Comparison of ENCODE assay signal across 20 cellular contexts in genomic region chr2:109000654-109001600, GRCh38. TPM values are rescaled to one million over a fixed set of nuclear protein-coding genes. Genes with fewer than 3 reads are reported as not detected.
DNase-seq lines count a peak whose midpoint lies in the region; ATAC-seq, FAIRE-seq and TF ChIP-seq lines count a peak whose summit lies in the region.
"Had no signal": no experiment of that assay in that cellular context is flagged by ENCODE, and none has a peak within 500 bp of the region (broad histone marks: within the 10 kb centered on the region; RNA-seq: fewer than 3 reads in every experiment).

No MANE protein-coding gene starts in this region.

- peak overlapping the region; percentile 36 for H3K27ac Mint-ChIP-seq in CD4-positive, alpha-beta T cell
- peak overlapping the region in 7 of 10 donors; percentile 9 to 88 (median 81) for H3K27ac Mint-ChIP-seq in naive thymus-derived CD8-positive, alpha-beta T cell
- H3K27ac Mint-ChIP-seq: HFFc6 had no signal

- POLR2A ChIA-PET in CD4-positive, alpha-beta T cell (lab: Charles Lee) = interaction anchor here (1.7 to 1.8 kb wide), 2 partner anchors 12 to 31 kb away, joined by 5 to 15 read pairs; partner anchors contain the start of gene EDAR
- POLR2A ChIA-PET in K562 (lab: Yijun Ruan, JAX) = interaction anchor here (0.7 kb wide), 1 partner anchor 10 kb away, joined by 3 read pairs; no protein-coding TSS in a partner anchor
- POLR2A ChIA-PET in naive thymus-derived CD8-positive, alpha-beta T cell (lab: Charles Lee) = interaction anchor here (0.7 to 4.1 kb wide), 3 partner anchors 10 to 30 kb away, joined by 3 to 39 read pairs (median 4); no protein-coding TSS in a partner anchor

- H3K36me3 Mint-ChIP-seq in CD4-positive, alpha-beta T cell (ENCODE audit: low read depth) = no peaks in the 10 kb centered on the region
- H3K36me3 Mint-ChIP-seq in naive thymus-derived CD8-positive, alpha-beta T cell = no peaks in the 10 kb centered on the region

- no peaks in the 10 kb centered on the region for H3K36me3 ChIP-seq in K562 (ENCODE audit: control insufficient read depth, insufficient read depth, low read length)

- H2AFZ ChIP-seq in K562 (ENCODE audit: low read depth, low read length) = no peak overlapping the region
- H2AFZ ChIP-seq: GM23248 had no signal

- FAIRE-seq in K562 (lab: Jason Lieb, UNC) = no peak

- no peak for TF ChIP-seq EP300 in K562 (IDR thresholded peaks at IDR 0.05; ENCODE audit: low read length)

- no peak for ATAC-seq in CD4-positive, alpha-beta T cell (ENCODE audit: poor library complexity)
- ATAC-seq in K562 (no peak), GM21360 (IDR thresholded peaks at IDR 0.05; ENCODE audit: unreplicated experiment) (no peak), HG02610 (IDR thresholded peaks at IDR 0.05; ENCODE audit: unreplicated experiment) (no peak), GM19463 (IDR thresholded peaks at IDR 0.05; ENCODE audit: unreplicated experiment) (no peak)
- peak; percentile 33 to 46 for ATAC-seq in naive thymus-derived CD8-positive, alpha-beta T cell

- no peak for TF ChIP-seq RAD21 in K562 (CRISPR knock-in tag; conservative IDR thresholded peaks at IDR 0.05 in 1 of 2, IDR thresholded peaks at IDR 0.05 in 1 of 2)

- no peaks in the 10 kb centered on the region for H3K9me3 Mint-ChIP-seq in CD4-positive, alpha-beta T cell
- H3K9me3 Mint-ChIP-seq in naive thymus-derived CD8-positive, alpha-beta T cell = no peaks in the 10 kb centered on the region
- H3K9me3 Mint-ChIP-seq: HFFc6 had no signal

- H3K9me1 ChIP-seq in K562 (ENCODE audit: control insufficient read depth, insufficient read depth, low read length) = no peaks in the 10 kb centered on the region

- H3K27me3 ChIP-seq in CD4-positive, alpha-beta T cell (ENCODE audit: control insufficient read depth, insufficient read depth, low read length) = no peaks in the 10 kb centered on the region
- peaks cover 3 to 45% of the 10 kb centered on the region in 2 experiments; a peak in 4 of 5 replicates for H3K27me3 ChIP-seq in K562 (ENCODE audit: control insufficient read depth in 2 of 2, insufficient read depth in 2 of 2, low read length in 2 of 2)

- H3K4me3 Mint-ChIP-seq in CD4-positive, alpha-beta T cell = no peak overlapping the region
- H3K4me3 Mint-ChIP-seq in naive thymus-derived CD8-positive, alpha-beta T cell = peak overlapping the region in 6 of 10 donors; percentile 32 to 72 (median 49)
- H3K4me3 Mint-ChIP-seq: HFFc6 had no signal

- H3K27ac ChIP-seq in CD4-positive, alpha-beta T cell (ENCODE audit: low read depth, low read length) = no peak overlapping the region
- H3K27ac ChIP-seq in K562 (ENCODE audit: extremely low read depth, low read depth, low read length) = no peak overlapping the region
- H3K27ac ChIP-seq: GM23248 had no signal

- H3K4me2 ChIP-seq in K562 (ENCODE audit: insufficient read depth, low read length) = no peak overlapping the region

- H3K9me3 ChIP-seq in CD4-positive, alpha-beta T cell (ENCODE audit: control insufficient read depth, low read length) = no peaks in the 10 kb centered on the region
- 0 out of 2 replicates have a peak, but pooled peaks cover 3% of the 10 kb centered on the region for H3K9me3 ChIP-seq in K562 (replicated peaks; ENCODE audit: control insufficient read depth, insufficient read depth, low read depth, low read length)

- no peak for TF ChIP-seq POLR2A in K562 (conservative IDR thresholded peaks at IDR 0.05)

- no peak for DNase-seq in CD4-positive, alpha-beta T cell
- DNase-seq in HPDE6-E6E7 (ENCODE audit: extremely low spot score) = peak; percentile 64
- DNase-seq in K562 (ENCODE audit: extremely low read depth in 1 of 4, low spot score in 3 of 4) = no peak
- peak in 1 of 10 donors; percentile 16 for DNase-seq in naive thymus-derived CD8-positive, alpha-beta T cell
- no peak for DNase-seq in cerebellar cortex (ENCODE audit: low spot score)
- DNase-seq: C1 segment of cervical spinal cord, COR-L47, DMS79, GM23248, HFFc6, NCI-H1105, NCI-H1694, NCI-H2107, NCI-H2227 treated with DMSO at 0.1 percent for 48 hours, NCI-H524 treated with DMSO at 0.1 percent for 48 hours had no signal

- H3K4me1 Mint-ChIP-seq in CD4-positive, alpha-beta T cell (ENCODE audit: low read depth) = peaks cover 30% of the 10 kb centered on the region
- peaks cover 19 to 44% (median 28%) of the 10 kb centered on the region in 4 donors for H3K4me1 Mint-ChIP-seq in naive thymus-derived CD8-positive, alpha-beta T cell

- 1% methylated on average over 8 of the region's 8 CpGs for WGBS in K562 (ENCODE audit: insufficient coverage, low coverage, missing lambda C conversion rate)

- no peak for TF ChIP-seq CTCF in CD4-positive, alpha-beta T cell (IDR thresholded peaks at IDR 0.05)
- no peak for TF ChIP-seq CTCF in K562 (IDR thresholded peaks at IDR 0.05 in 2 of 3, conservative IDR thresholded peaks at IDR 0.05 in 1 of 3; ENCODE audit: insufficient read depth in 2 of 3, low read depth in 1 of 3, low read length in 3 of 3)

- H3K27me3 Mint-ChIP-seq in CD4-positive, alpha-beta T cell = no peaks in the 10 kb centered on the region
- no peaks in the 10 kb centered on the region for H3K27me3 Mint-ChIP-seq in naive thymus-derived CD8-positive, alpha-beta T cell

- BruUV-seq in K562 (replicated peaks; lab: Mats Ljungman, UMichigan) = no TSS peak

- in situ Hi-C loops in K562 (cut with MboI) = no loop called here

- no peaks in the 10 kb centered on the region for H3K79me2 ChIP-seq in K562 (ENCODE audit: control insufficient read depth, insufficient read depth, low read length)

- H3K9ac ChIP-seq in K562 (ENCODE audit: insufficient read depth in 1 of 2, low read depth in 2 of 2, low read length in 2 of 2) = peak overlapping the region in 1 of 2 experiments; percentile 13; a peak in 1 of 4 replicates
- H3K9ac ChIP-seq: GM23248 had no signal

- H3K4me3 ChIP-seq in K562 = no peak overlapping the region
- H3K4me3 ChIP-seq: GM23248 had no signal

- H3K4me1 ChIP-seq in K562 (replicated peaks in 1 of 2; ENCODE audit: control insufficient read depth in 2 of 2, insufficient read depth in 2 of 2, low read length in 2 of 2) = no peaks in the 10 kb centered on the region; a peak in 2 of 5 replicates

- no peaks in the 10 kb centered on the region for H4K20me1 ChIP-seq in K562 (replicated peaks; ENCODE audit: control insufficient read depth, insufficient read depth, low read length)

- intact Hi-C loops in CD4-positive, alpha-beta T cell (cut with DNase I, micrococcal nuclease) = no loop called here
- intact Hi-C loops in K562 (cut with micrococcal nuclease) = no loop called here

- CTCF ChIA-PET in CD4-positive, alpha-beta T cell (lab: Charles Lee) = no interaction called here
- CTCF ChIA-PET in K562 (lab: Yijun Ruan, JAX; ENCODE audit: low intra/inter-chr PET ratio) = interaction anchor here (0.6 kb wide), 1 partner anchor 32 kb away, joined by 3 read pairs; no protein-coding TSS in a partner anchor

TF ChIP-seq in K562, 482 proteins besides CTCF, POLR2A, EP300 and RAD21 (continues in another document):
- TF ChIP-seq RAD51 (IDR thresholded peaks at IDR 0.05; ENCODE audit: borderline replicate concordance, low read depth) (peak; percentile 44; the same call in 1 of the 2 replicates), BHLHE40 (IDR thresholded peaks at IDR 0.05; ENCODE audit: low read length) (peak; percentile 45; the same call in 1 of the 2 replicates), TFE3 (CRISPR knock-in tag; IDR thresholded peaks at IDR 0.05) (peak; percentile 75), PRMT5 (CRISPR knock-in tag; IDR thresholded peaks at IDR 0.05) (no peak), USF1 (CRISPR knock-in tag; IDR thresholded peaks at IDR 0.05) (0 out of 2 replicates have a peak, but pooled peaks have one; percentile 18)

RNA-seq across cellular contexts. Expression of gene EDAR, which starts 11.9 kb away (rescaled TPM):
- total RNA-seq in CD4-positive, alpha-beta T cell = 10 to 100 TPM in 1 of 2 experiments, 1 to 10 TPM in 1; 9.4 to 10.3 TPM
- not detected in 2 replicates for total RNA-seq in K562 (2011; cell fraction: chromatin; rRNA removed; ENCODE audit: low replicate concordance)
- total RNA-seq in K562 (2011; cell fraction: nucleolus; rRNA removed) = not detected in 2 replicates
- not detected in 2 replicates for total RNA-seq in K562 (2011; cell fraction: nucleoplasm; rRNA removed)
- total RNA-seq in K562 (2014; rRNA removed) (not detected in 2 replicates), K562 (2014; rRNA removed; fragmentation: Illumina TruSeq; extraction: Trizol) (not detected in 2 replicates), K562 (2015; rRNA removed; fragmentation: Illumina TruSeq; extraction: Trizol) (not detected in 2 replicates), K562 (2021) (not detected in 2 replicates)
- polyA plus RNA-seq in K562 (2011; rRNA removed) (not detected in 2 replicates), K562 (2014; fragmentation: Illumina TruSeq; extraction: Trizol) (not detected in 2 replicates), K562 (2014; fragmentation: Nextera tagmentation; extraction: Ambion mirVana) (not detected), K562 (2014; rRNA removed) (0.01 TPM in 1 of 2 replicates, not detected in the other)
- not detected in 2 replicates for polyA plus RNA-seq in K562 (2011; cell fraction: cytosol; rRNA removed)
- not detected in 2 replicates for polyA plus RNA-seq in K562 (2011; cell fraction: nucleus; rRNA removed)
- polyA plus RNA-seq in K562 (2012) = not detected in 2 replicates
- not detected in 2 replicates for polyA minus RNA-seq in K562 (2011; rRNA and poly(A)+ RNA removed)
- not detected in 2 replicates for polyA minus RNA-seq in K562 (2011; cell fraction: cytosol; rRNA and poly(A)+ RNA removed)
- not detected in 2 replicates for polyA minus RNA-seq in K562 (2011; cell fraction: nucleus; rRNA and poly(A)+ RNA removed)
- 10 to 100 TPM; 10.5 to 10.6 TPM for total RNA-seq in naive thymus-derived CD8-positive, alpha-beta T cell
- 10 to 100 TPM in 1 of 3 donors, 1 to 10 TPM in 2; 2.8 to 11.8 (median 5.4) TPM for polyA plus RNA-seq in naive thymus-derived CD8-positive, alpha-beta T cell
- total RNA-seq: A673, G401, GM23248, HFFc6 had no signal
- polyA plus RNA-seq: GM23248 had no signal

Comparison
In these comparisons a context has a peak if more than half of its experiments do, and no peak if none do; other contexts are left out.
1. ATAC-seq: peak in naive thymus-derived CD8-positive, alpha-beta T cell (2 of 2); none in CD4-positive, alpha-beta T cell (single experiment), K562 (single experiment), GM21360 (single experiment), HG02610 (single experiment) and GM19463 (single experiment).
2. RNA of gene EDAR, which starts 11.9 kb away (total RNA-seq): 10.5 to 10.6 TPM in naive thymus-derived CD8-positive, alpha-beta T cell and 9.4 to 10.3 TPM in CD4-positive, alpha-beta T cell; not detected in K562; every median in the first group is over 10 times any median in the second.